8 cellular contexts compared by ENCODE assay signal in the genomic region with DNA sequence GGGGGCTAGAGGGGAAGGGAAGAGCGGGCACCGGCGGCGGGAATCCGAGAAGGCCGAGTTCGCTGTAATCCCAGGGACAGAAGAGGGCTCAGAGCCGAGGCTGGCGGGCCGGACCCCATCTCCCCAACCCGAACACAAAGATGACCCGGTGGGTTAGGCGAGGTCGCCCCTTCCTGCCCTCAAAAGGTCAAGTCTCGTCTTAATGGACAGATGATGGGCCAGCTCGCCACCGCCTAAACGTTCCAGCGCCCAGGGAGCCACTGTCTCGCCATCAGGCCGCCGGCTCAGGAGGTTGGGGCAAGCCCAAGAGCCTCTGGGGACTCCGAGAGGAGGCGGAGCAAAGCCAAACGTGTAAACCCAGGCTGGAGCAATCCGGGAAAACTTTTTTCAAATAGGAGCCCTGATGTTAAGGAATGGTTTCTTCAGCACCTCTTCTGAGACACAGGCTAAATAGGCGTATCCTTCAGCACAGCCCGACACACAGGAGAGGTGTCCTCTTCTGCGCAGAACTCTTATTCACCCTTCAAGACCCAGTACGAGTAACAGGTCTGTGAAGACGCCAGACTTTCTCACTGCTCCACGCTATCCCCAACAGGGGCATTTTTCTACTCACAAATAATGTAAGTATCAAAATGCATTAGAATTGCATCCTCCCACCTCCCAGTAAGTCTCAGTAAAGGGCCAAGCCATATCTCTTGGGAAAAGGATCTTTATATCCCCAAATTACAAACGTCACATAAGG. TPM values are rescaled to one million over a fixed set of nuclear protein-coding genes. Genes with fewer than 3 reads are reported as not detected.
DNase-seq lines count a peak whose midpoint lies in the region; ATAC-seq and TF ChIP-seq lines count a peak whose summit lies in the region.

No MANE protein-coding gene starts in this region.

- TF ChIP-seq CTCF in body of pancreas (IDR thresholded peaks at IDR 0.05): no peak
- no peak for TF ChIP-seq CTCF in lower leg skin (IDR thresholded peaks at IDR 0.05)
- TF ChIP-seq CTCF in upper lobe of left lung (IDR thresholded peaks at IDR 0.05): no peak

- no peaks in the 10 kb centered on the region for H3K9me3 ChIP-seq in body of pancreas
- H3K9me3 ChIP-seq in upper lobe of left lung: no peaks in the 10 kb centered on the region

- peaks cover 59% of the 10 kb centered on the region for H3K27me3 Mint-ChIP-seq in activated naive CD4-positive, alpha-beta T cell treated with anti-CD3 and anti-CD28 coated beads for 36 hours (ENCODE audit: low read depth)

- H3K27ac ChIP-seq in body of pancreas: no peak overlapping the region
- H3K27ac ChIP-seq in upper lobe of left lung: no peak overlapping the region

- DNase-seq in activated naive CD4-positive, alpha-beta T cell treated with anti-CD3 and anti-CD28 coated beads for 36 hours: no peak
- DNase-seq in activated naive CD4-positive, alpha-beta T cell treated with Interleukin-2 at 50 U/mL for 16 hours: no peak
- DNase-seq in body of pancreas (peak in 2 of 4 donors; percentile 23 to 36), lower leg skin (ENCODE audit: low spot score in 2 of 2) (no peak), upper lobe of left lung (peak in 1 of 2 donors; percentile 64), mesenteric fat pad (ENCODE audit: low spot score) (no peak), NK-92 (lab: John Stamatoyannopoulos, UW; ENCODE audit: unreplicated experiment) (no peak)

- no peak overlapping the region for H3K27ac Mint-ChIP-seq in activated naive CD4-positive, alpha-beta T cell treated with anti-CD3 and anti-CD28 coated beads for 36 hours

- H3K4me3 Mint-ChIP-seq in activated naive CD4-positive, alpha-beta T cell treated with anti-CD3 and anti-CD28 coated beads for 36 hours: peak overlapping the region; percentile 54

- TF ChIP-seq POLR2A in body of pancreas (IDR thresholded peaks at IDR 0.05) (no peak), lower leg skin (IDR thresholded peaks at IDR 0.05) (no peak), upper lobe of left lung (IDR thresholded peaks at IDR 0.05) (no peak)

- 13 to 25% methylated on average over 17 to 32 of the region's 33 CpGs for WGBS in body of pancreas, 2 donors
- 17 to 24% methylated on average over 25 to 33 of the region's 33 CpGs for WGBS in lower leg skin, 2 donors
- WGBS in upper lobe of left lung, 2 donors: 19 to 26% methylated on average over 23 to 28 of the region's 33 CpGs

- no peaks in the 10 kb centered on the region for H3K9me3 Mint-ChIP-seq in activated naive CD4-positive, alpha-beta T cell treated with anti-CD3 and anti-CD28 coated beads for 36 hours

- H3K4me1 Mint-ChIP-seq in activated naive CD4-positive, alpha-beta T cell treated with anti-CD3 and anti-CD28 coated beads for 36 hours (ENCODE audit: low read depth): peaks cover 23% of the 10 kb centered on the region

- no peak for TF ChIP-seq EP300 in upper lobe of left lung (IDR thresholded peaks at IDR 0.05)

- CTCF ChIA-PET in activated naive CD4-positive, alpha-beta T cell treated with anti-CD3 and anti-CD28 coated beads for 36 hours (lab: Charles Lee): no interaction called here

- H3K4me1 ChIP-seq in body of pancreas (peaks cover 30% of the 10 kb centered on the region), upper lobe of left lung (peaks cover 28 to 36% (median 29%) of the 10 kb centered on the region in 4 donors)

- intact Hi-C loops in activated naive CD4-positive, alpha-beta T cell treated with anti-CD3 and anti-CD28 coated beads for 36 hours (cut with micrococcal nuclease): loop anchor here (10.0 kb wide), 2 partner anchors 1585 to 1735 kb away; partner anchors contain the start of genes FBXL3 and SPRY2
- intact Hi-C loops in body of pancreas (cut with DNase I): no loop called here
- intact Hi-C loops in lower leg skin (cut with DNase I; ENCODE audit: low total_unique reads): no loop called here

- no peaks in the 10 kb centered on the region for H3K36me3 ChIP-seq in body of pancreas (replicated peaks in 1 of 2; ENCODE audit: insufficient read depth in 1 of 2, low read depth in 2 of 2)
- peaks cover 0 to 3% (median 1%) of the 10 kb centered on the region in 4 donors for H3K36me3 ChIP-seq in upper lobe of left lung

- H3K4me3 ChIP-seq in body of pancreas (peak overlapping the region in 1 of 2 donors; percentile 50), lower leg skin (ENCODE audit: low read depth, poor library complexity, severe bottlenecking) (peak overlapping the region; percentile 53), upper lobe of left lung (peak overlapping the region; percentile 44 to 61 (median 54))

- peaks cover 3% of the 10 kb centered on the region for H3K36me3 Mint-ChIP-seq in activated naive CD4-positive, alpha-beta T cell treated with anti-CD3 and anti-CD28 coated beads for 36 hours (ENCODE audit: low read depth)

- H3K27me3 ChIP-seq in body of pancreas: peaks cover 4 to 33% of the 10 kb centered on the region in 2 donors
- peaks cover 0 to 58% (median 31%) of the 10 kb centered on the region in 4 donors for H3K27me3 ChIP-seq in upper lobe of left lung

- ATAC-seq in body of pancreas: peak; percentile 37
- peak in 1 of 2 donors; percentile 38 for ATAC-seq in upper lobe of left lung (ENCODE audit: low FRiP score in 2 of 2)
- no peak for ATAC-seq in GM19395 (IDR thresholded peaks at IDR 0.05; ENCODE audit: unreplicated experiment)

RNA-seq across cellular contexts. Expression of gene POU4F1, which starts 6.3 kb away (rescaled TPM):
- under 1 TPM in 1 of 2 experiments, not detected in 1; 0.07 TPM for total RNA-seq in activated naive CD4-positive, alpha-beta T cell treated with anti-CD3 and anti-CD28 coated beads for 36 hours
- not detected for total RNA-seq in body of pancreas
- total RNA-seq in lower leg skin: under 1 TPM in 2 of 4 donors, not detected in 2; 0.10 to 0.13 TPM
- total RNA-seq in upper lobe of left lung: not detected
- total RNA-seq in mesenteric fat pad: not detected

RNA-seq across cellular contexts. Expression of gene OBI1, which starts 49.3 kb away (rescaled TPM):
- 10 to 100 TPM; 16.0 to 17.7 TPM for total RNA-seq in activated naive CD4-positive, alpha-beta T cell treated with anti-CD3 and anti-CD28 coated beads for 36 hours
- total RNA-seq in body of pancreas: 1 to 10 TPM; 3.3 to 8.6 TPM
- 10 to 100 TPM in 2 of 4 donors, 1 to 10 TPM in 2; 6.1 to 10.7 (median 8.7) TPM for total RNA-seq in lower leg skin
- 10 to 100 TPM in 1 of 6 donors, 1 to 10 TPM in 5; 4.9 to 14.9 (median 8.1) TPM for total RNA-seq in upper lobe of left lung
- total RNA-seq in mesenteric fat pad: 8.2 TPM
